ENCODE assay signal across 30 cellular contexts in the genomic region with DNA sequence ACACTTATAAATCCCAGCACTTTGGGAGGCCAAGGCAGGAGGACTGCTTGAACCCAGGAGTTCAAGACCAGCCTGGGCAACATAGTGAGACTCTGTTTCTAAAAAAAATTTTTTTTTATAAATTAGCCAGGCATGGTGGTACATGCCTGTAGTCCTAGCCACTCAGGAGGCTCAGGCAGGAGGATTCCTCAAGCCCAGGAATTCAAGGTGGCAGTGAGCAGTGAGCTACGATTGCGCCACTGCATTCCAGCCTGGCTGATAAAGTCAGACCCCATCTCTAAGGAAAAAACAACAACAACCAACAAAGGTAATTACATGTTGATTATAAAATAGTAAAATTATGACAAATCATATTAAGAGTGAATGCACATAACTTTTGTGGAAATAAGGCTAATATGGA.
"Had no signal": no experiment of that assay in that cellular context is flagged by ENCODE, and none has a peak within 500 bp of the region (broad histone marks: within the 10 kb centered on the region; RNA-seq: fewer than 3 reads in every experiment).

No MANE protein-coding gene starts in this region.

- H3K4me3 ChIP-seq: neural progenitor cell, ovary, psoas muscle, skin epidermis, smooth muscle cell, spleen, suprapubic skin, testis, tibial artery, transverse colon, upper lobe of left lung, vagina had no signal

- H3K79me2 ChIP-seq: parathyroid adenoma had no signal

- DNase-seq: natural killer cell; occipital lobe; ovary; posterior cingulate gyrus; psoas muscle; right cardiac atrium; spleen; stimulated activated CD4-positive, alpha-beta T cell treated with anti-CD3 and anti-CD28 coated beads, Interleukin-12 subunit alpha, Interleukin-12 subunit beta, amount 100 ng/mL, for 4 hours; stimulated activated CD4-positive, alpha-beta T cell treated with anti-CD3 and anti-CD28 coated beads, Interleukin-1b, Interleukin-23, amount 100 ng/mL, for 48 hours; stimulated activated CD4-positive, alpha-beta T cell treated with anti-CD3 and anti-CD28 coated beads, Interleukin-4, amount 100 ng/mL, for 1 hour; stimulated activated CD4-positive, alpha-beta T cell treated with anti-CD3 and anti-CD28 coated beads, Interleukin-4, amount 100 ng/mL, for 4 hours; stimulated activated CD8-positive, alpha-beta memory T cell treated with anti-CD3 and anti-CD28 coated beads, Interleukin-4, amount 100 ng/mL, for 48 hours; stimulated activated naive CD4-positive, alpha-beta T cell; stimulated activated naive CD8-positive, alpha-beta T cell treated with anti-CD3 and anti-CD28 coated beads, Interleukin-15, amount 100 ng/mL, for 72 hours; stimulated activated naive CD8-positive, alpha-beta T cell treated with anti-CD3 and anti-CD28 coated beads, Interleukin-15, Interleukin-2, amounts not matched to agents 100 U/mL and 50 U/mL, for 24 hours; substantia nigra; testis; tibial artery; transverse colon; upper lobe of left lung had no signal

- H2AFZ ChIP-seq: neural progenitor cell, parathyroid adenoma had no signal

- H3K27ac Mint-ChIP-seq: natural killer cell; nephron; neural progenitor cell; progenitor cell of endocrine pancreas; stimulated activated memory B cell treated with anti-CD40 and anti-IgM and Interleukin-4, amounts not matched to agents 10 μg/mL and 1 μg/mL and 100 μg/mL, for 72 hours; stimulated activated naive CD8-positive, alpha-beta T cell treated with anti-CD3 and anti-CD28 coated beads, Interleukin-15, amount 100 ng/mL, for 72 hours had no signal

- H3K9me3 ChIP-seq: ovary, psoas muscle, spleen, suprapubic skin, testis, tibial artery, transverse colon, upper lobe of left lung, vagina had no signal

- H3K27me3 Mint-ChIP-seq: progenitor cell of endocrine pancreas; stimulated activated memory B cell treated with anti-CD40 and anti-IgM and Interleukin-4, amounts not matched to agents 10 μg/mL and 1 μg/mL and 100 μg/mL, for 72 hours; stimulated activated naive CD8-positive, alpha-beta T cell treated with anti-CD3 and anti-CD28 coated beads, Interleukin-15, amount 100 ng/mL, for 72 hours had no signal

- H3K4me2 ChIP-seq: neural progenitor cell, smooth muscle cell had no signal

- H3K9me3 Mint-ChIP-seq: natural killer cell; nephron; neural progenitor cell; stimulated activated memory B cell treated with anti-CD40 and anti-IgM and Interleukin-4, amounts not matched to agents 10 μg/mL and 1 μg/mL and 100 μg/mL, for 72 hours; stimulated activated naive CD8-positive, alpha-beta T cell treated with anti-CD3 and anti-CD28 coated beads, Interleukin-15, amount 100 ng/mL, for 72 hours had no signal

- ATAC-seq: natural killer cell; psoas muscle; right cardiac atrium; sciatic nerve; stimulated activated memory B cell treated with anti-CD40 and anti-IgM and Interleukin-4, amounts not matched to agents 10 μg/mL and 1 μg/mL and 100 μg/mL, for 72 hours; stimulated activated naive CD8-positive, alpha-beta T cell treated with anti-CD3 and anti-CD28 coated beads, Interleukin-15, amount 100 ng/mL, for 72 hours; stimulated activated naive CD8-positive, alpha-beta T cell treated with anti-CD3 and anti-CD28 coated beads, Interleukin-15, Interleukin-2, amounts not matched to agents 100 U/mL and 50 U/mL, for 24 hours had no signal

- H3K27me3 ChIP-seq: neural progenitor cell, ovary, spleen, suprapubic skin, testis, tibial artery, transverse colon, upper lobe of left lung, vagina had no signal

- H3K4me1 Mint-ChIP-seq: natural killer cell; nephron; neural progenitor cell; stimulated activated memory B cell treated with anti-CD40 and anti-IgM and Interleukin-4, amounts not matched to agents 10 μg/mL and 1 μg/mL and 100 μg/mL, for 72 hours had no signal

- H3K4me1 ChIP-seq: neural progenitor cell, parathyroid adenoma, spleen, suprapubic skin, testis, tibial artery, transverse colon, upper lobe of left lung, vagina had no signal

- H3K36me3 Mint-ChIP-seq: natural killer cell had no signal

- H3K9ac ChIP-seq: neural progenitor cell, parathyroid adenoma had no signal

- H3K36me3 ChIP-seq: neural progenitor cell, ovary, transverse colon had no signal

- H3K27ac ChIP-seq: neural progenitor cell, ovary, parathyroid adenoma, psoas muscle, skin epidermis, spleen, suprapubic skin, testis, tibial artery, transverse colon, upper lobe of left lung, vagina had no signal

- H3K4me3 Mint-ChIP-seq: natural killer cell; nephron; neural progenitor cell; stimulated activated memory B cell treated with anti-CD40 and anti-IgM and Interleukin-4, amounts not matched to agents 10 μg/mL and 1 μg/mL and 100 μg/mL, for 72 hours; stimulated activated naive CD8-positive, alpha-beta T cell treated with anti-CD3 and anti-CD28 coated beads, Interleukin-15, amount 100 ng/mL, for 72 hours had no signal
